18 cellular contexts compared by ENCODE assay signal in the genomic region with DNA sequence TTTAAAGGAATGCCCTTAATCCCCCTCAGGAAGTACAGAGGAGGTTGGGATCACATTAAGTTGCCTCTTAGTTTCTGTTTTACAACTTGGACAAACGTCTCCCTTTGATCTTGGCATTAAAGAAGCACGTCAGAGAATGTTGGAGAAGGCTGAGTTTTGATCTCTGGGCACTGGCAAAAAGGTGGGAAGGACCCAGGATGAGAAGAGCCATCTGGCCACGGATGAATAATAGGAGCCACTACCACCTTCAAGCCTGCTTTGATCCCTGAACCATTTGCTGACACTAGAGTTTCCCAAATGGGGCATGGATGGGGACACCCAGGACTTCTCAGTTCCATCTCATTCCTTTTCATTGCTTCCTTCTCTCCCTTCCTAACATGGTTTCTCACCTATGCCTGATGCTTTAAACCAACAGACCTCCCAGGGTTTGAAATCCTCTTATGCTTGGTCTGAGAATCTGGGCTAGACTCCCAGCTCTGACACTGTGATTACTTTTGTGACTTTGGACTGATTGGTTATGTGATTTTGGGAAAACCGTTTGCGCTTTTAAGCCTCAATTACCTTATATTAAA.
"Had no signal": no experiment of that assay in that cellular context is flagged by ENCODE, and none has a peak within 500 bp of the region (broad histone marks: within the 10 kb centered on the region; RNA-seq: fewer than 3 reads in every experiment).

No MANE protein-coding gene starts in this region.

- H3K4me3 ChIP-seq: lower lobe of right lung, right lobe of liver, spleen, transverse colon had no signal

- H3K9me3 ChIP-seq: lower lobe of right lung, right lobe of liver, spleen, transverse colon had no signal

- H3K4me3 Mint-ChIP-seq: activated naive CD4-positive, alpha-beta T cell treated with anti-CD3 and anti-CD28 coated beads for 36 hours; stimulated activated naive B cell treated with anti-CD40 and anti-IgM and Interleukin-4, amounts not matched to agents 10 μg/mL and 1 μg/mL and 100 μg/mL, for 72 hours had no signal

- H3K27ac Mint-ChIP-seq: activated naive CD4-positive, alpha-beta T cell treated with anti-CD3 and anti-CD28 coated beads for 36 hours; stimulated activated naive B cell treated with anti-CD40 and anti-IgM and Interleukin-4, amounts not matched to agents 10 μg/mL and 1 μg/mL and 100 μg/mL, for 72 hours had no signal

- H3K27ac ChIP-seq: lower lobe of right lung, right lobe of liver, transverse colon, VCaP had no signal

- H3K9me3 Mint-ChIP-seq: activated naive CD4-positive, alpha-beta T cell treated with anti-CD3 and anti-CD28 coated beads for 36 hours; naive thymus-derived CD8-positive, alpha-beta T cell; stimulated activated naive B cell treated with anti-CD40 and anti-IgM and Interleukin-4, amounts not matched to agents 10 μg/mL and 1 μg/mL and 100 μg/mL, for 72 hours had no signal

- H3K27me3 Mint-ChIP-seq: naive thymus-derived CD8-positive, alpha-beta T cell; progenitor cell of endocrine pancreas; stimulated activated naive B cell treated with anti-CD40 and anti-IgM and Interleukin-4, amounts not matched to agents 10 μg/mL and 1 μg/mL and 100 μg/mL, for 72 hours had no signal

- H3K27me3 ChIP-seq: right lobe of liver, spleen, transverse colon had no signal

- H3K36me3 ChIP-seq: lower lobe of right lung, right lobe of liver, transverse colon had no signal

- DNase-seq: activated CD4-positive, alpha-beta T cell treated with anti-CD3 and anti-CD28 coated beads for 48 hours; activated CD8-positive, alpha-beta memory T cell treated with anti-CD3 and anti-CD28 coated beads for 24 hours; activated naive CD4-positive, alpha-beta T cell treated with anti-CD3 and anti-CD28 coated beads for 36 hours; central memory CD4-positive, alpha-beta T cell; erythroblast; hippocampal formation; lower lobe of right lung; naive thymus-derived CD8-positive, alpha-beta T cell; occipital lobe; spleen; stimulated activated CD4-positive, alpha-beta T cell treated with anti-CD3 and anti-CD28 coated beads, Interleukin-2, amount 100 ng/mL, for 24 hours; stimulated activated naive B cell treated with anti-CD40 and anti-IgM and Interleukin-4, amounts not matched to agents 10 μg/mL and 1 μg/mL and 100 μg/mL, for 72 hours; SW 1271; T1000; transverse colon had no signal

- ATAC-seq: lower lobe of right lung; naive thymus-derived CD8-positive, alpha-beta T cell; stimulated activated naive B cell treated with anti-CD40 and anti-IgM and Interleukin-4, amounts not matched to agents 10 μg/mL and 1 μg/mL and 100 μg/mL, for 72 hours had no signal
